Comparison of ENCODE assay signal across 25 cellular contexts in the genomic region with DNA sequence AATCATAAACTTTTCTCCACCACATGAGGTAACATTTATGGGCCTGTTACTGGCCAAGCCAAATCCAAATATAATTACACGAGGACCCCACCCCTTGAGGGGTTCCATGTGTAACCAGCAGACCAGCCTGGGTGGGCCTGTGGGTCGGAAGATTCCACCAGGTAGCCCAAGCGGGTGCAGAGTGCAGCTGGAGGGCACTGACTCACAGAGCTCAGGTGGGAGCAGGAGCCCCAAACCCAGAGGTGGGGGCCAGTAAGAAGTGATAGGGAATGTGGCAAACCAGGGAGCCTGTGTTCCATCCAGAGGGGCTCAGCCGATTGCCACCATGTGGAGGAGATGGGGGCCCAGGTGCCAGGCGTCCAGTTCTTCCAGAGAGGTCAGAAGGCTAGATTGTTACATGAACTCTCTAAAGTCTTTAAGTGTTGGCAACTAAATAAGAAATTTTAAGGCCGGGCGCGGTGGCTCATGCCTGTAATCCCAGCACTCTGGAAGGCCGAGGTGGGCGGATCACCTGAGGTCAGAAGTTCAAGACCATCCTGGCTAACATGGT. TPM values are rescaled to one million over a fixed set of nuclear protein-coding genes. Genes with fewer than 3 reads are reported as not detected.
"Had no signal": no experiment of that assay in that cellular context is flagged by ENCODE, and none has a peak within 500 bp of the region (broad histone marks: within the 10 kb centered on the region; RNA-seq: fewer than 3 reads in every experiment).

No MANE protein-coding gene starts in this region.

- H3K36me3 ChIP-seq: adrenal gland, breast epithelium, SJCRH30, WERI-Rb-1 had no signal

- H3K9me3 Mint-ChIP-seq: activated naive CD8-positive, alpha-beta T cell treated with anti-CD3 and anti-CD28 coated beads, Interleukin-2, amount 10 ng/mL, durations not matched to agents 7 days and 5 days had no signal

- H3K4me3 Mint-ChIP-seq: activated CD4-positive, alpha-beta T cell treated with anti-CD3 and anti-CD28 coated beads for 36 hours; activated CD8-positive, alpha-beta T cell treated with anti-CD3 and anti-CD28 coated beads, Interleukin-2, amount 10 ng/mL, durations not matched to agents 7 days and 5 days; activated naive CD8-positive, alpha-beta T cell treated with anti-CD3 and anti-CD28 coated beads, Interleukin-2, amount 10 ng/mL, durations not matched to agents 7 days and 5 days had no signal

- H3K27me3 Mint-ChIP-seq: activated CD4-positive, alpha-beta T cell treated with anti-CD3 and anti-CD28 coated beads for 36 hours had no signal

- H3K27me3 ChIP-seq: adrenal gland, breast epithelium had no signal

- H3K4me1 ChIP-seq: breast epithelium, SJCRH30 had no signal

- H3K27ac ChIP-seq: adrenal gland, breast epithelium, SJCRH30, WERI-Rb-1 had no signal

- DNase-seq: activated CD4-positive, alpha-beta T cell treated with anti-CD3 and anti-CD28 coated beads for 36 hours; activated CD8-positive, alpha-beta memory T cell treated with anti-CD3 and anti-CD28 coated beads, Interleukin-2, amount 50 U/mL, for 48 hours; activated CD8-positive, alpha-beta T cell treated with anti-CD3 and anti-CD28 coated beads, Interleukin-2, amount 10 ng/mL, durations not matched to agents 7 days and 5 days; activated naive CD4-positive, alpha-beta T cell treated with anti-CD3 and anti-CD28 coated beads, Interleukin-2, amount 50 U/mL, for 16 hours; activated naive CD8-positive, alpha-beta T cell treated with anti-CD3 and anti-CD28 coated beads, Interleukin-2, amount 10 ng/mL, durations not matched to agents 7 days and 5 days; activated T-cell treated with anti-CD3 and anti-CD28 coated beads, Interleukin-2, amount 50 U/mL, for 1 hour; adrenal gland; Karpas-422; MM.1S; NCI-H1105; NCI-H1694 treated with DMSO at 0.1 percent for 48 hours; NCI-H345; NCI-H526 treated with DMSO at 0.1 percent for 48 hours; NCI-H82; Right ventricle myocardium superior; SJCRH30; SK-N-SH; T-helper 1 cell; WERI-Rb-1 had no signal

- H3K27ac Mint-ChIP-seq: activated CD4-positive, alpha-beta T cell treated with anti-CD3 and anti-CD28 coated beads for 36 hours; activated CD8-positive, alpha-beta T cell treated with anti-CD3 and anti-CD28 coated beads, Interleukin-2, amount 10 ng/mL, durations not matched to agents 7 days and 5 days; activated naive CD8-positive, alpha-beta T cell treated with anti-CD3 and anti-CD28 coated beads, Interleukin-2, amount 10 ng/mL, durations not matched to agents 7 days and 5 days had no signal

- H3K4me3 ChIP-seq: adrenal gland, breast epithelium, K562, SJCRH30 had no signal

- H3K9ac ChIP-seq: SK-N-SH had no signal

- H3K9me3 ChIP-seq: adrenal gland, breast epithelium, SJCRH30, SK-N-SH had no signal

- H3K4me2 ChIP-seq: SK-N-SH had no signal

RNA-seq across cellular contexts. Expression of a gene that starts 2.6 kb away (rescaled TPM):
- total RNA-seq: activated CD4-positive, alpha-beta T cell treated with anti-CD3 and anti-CD28 coated beads for 36 hours; activated CD8-positive, alpha-beta T cell treated with anti-CD3 and anti-CD28 coated beads, Interleukin-2, amount 10 ng/mL, durations not matched to agents 7 days and 5 days; activated naive CD8-positive, alpha-beta T cell treated with anti-CD3 and anti-CD28 coated beads, Interleukin-2, amount 10 ng/mL, durations not matched to agents 7 days and 5 days; adrenal gland; aorta; K562; OCI-LY7; Right ventricle myocardium superior; RPMI7951; SJCRH30; T-helper 2 cell treated with Interferon-gamma antibody and Interleukin-4, amounts not matched to agents 100 ng/mL and 5 ng/mL, for 36 hours had no signal
- polyA plus RNA-seq: aorta, K562, SK-N-SH had no signal
